In the genomic region with DNA sequence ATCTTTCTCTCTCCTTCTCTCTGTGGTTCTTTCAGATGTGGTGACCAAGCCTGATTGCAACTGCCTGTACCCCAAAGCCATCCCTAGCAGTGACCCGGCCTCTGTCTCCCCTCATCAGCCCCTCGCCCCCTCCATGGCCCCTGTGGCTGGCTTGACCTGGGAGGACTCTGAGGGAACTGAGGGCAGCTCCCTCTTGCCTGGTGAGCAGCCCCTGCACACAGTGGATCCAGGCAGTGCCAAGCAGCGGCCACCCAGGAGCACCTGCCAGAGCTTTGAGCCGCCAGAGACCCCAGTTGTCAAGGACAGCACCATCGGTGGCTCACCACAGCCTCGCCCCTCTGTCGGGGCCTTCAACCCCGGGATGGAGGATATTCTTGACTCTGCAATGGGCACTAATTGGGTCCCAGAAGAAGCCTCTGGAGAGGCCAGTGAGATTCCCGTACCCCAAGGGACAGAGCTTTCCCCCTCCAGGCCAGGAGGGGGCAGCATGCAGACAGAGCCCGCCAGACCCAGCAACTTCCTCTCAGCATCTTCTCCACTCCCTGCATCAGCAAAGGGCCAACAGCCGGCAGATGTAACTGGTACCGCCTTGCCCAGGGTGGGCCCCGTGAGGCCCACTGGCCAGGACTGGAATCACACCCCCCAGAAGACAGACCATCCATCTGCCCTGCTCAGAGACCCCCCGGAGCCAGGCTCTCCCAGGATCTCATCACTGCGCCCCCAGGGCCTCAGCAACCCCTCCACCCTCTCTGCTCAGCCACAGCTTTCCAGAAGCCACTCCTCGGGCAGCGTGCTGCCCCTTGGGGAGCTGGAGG, we compare ENCODE assay signal across 9 cellular contexts.
DNase-seq lines count a peak whose midpoint lies in the region; ATAC-seq, FAIRE-seq and TF ChIP-seq lines count a peak whose summit lies in the region.
"Had no signal": no experiment of that assay in that cellular context is flagged by ENCODE, and none has a peak within 500 bp of the region (broad histone marks: within the 10 kb centered on the region; RNA-seq: fewer than 3 reads in every experiment).

No MANE protein-coding gene starts in this region.

- no peak overlapping the region for H3K4me3 ChIP-seq in parathyroid adenoma (ENCODE audit: low read depth, low read length)

- ATAC-seq in GM21447 (IDR thresholded peaks at IDR 0.05; ENCODE audit: unreplicated experiment) (no peak), GM18909 (IDR thresholded peaks at IDR 0.05; ENCODE audit: poor library complexity, unreplicated experiment) (no peak)

- DNase-seq in GM20000 (ENCODE audit: low spot score) (peak; percentile 47), NCI-H82 treated with DMSO at 0.1 percent for 48 hours (lab: John Stamatoyannopoulos, UW; ENCODE audit: unreplicated experiment) (peak; percentile 9), ecto neural progenitor cell (ENCODE audit: low spot score) (peak; percentile 66), NCI-H1105 (lab: John Stamatoyannopoulos, UW) (no peak), H54 (ENCODE audit: insufficient read length, low spot score) (no peak)
- DNase-seq: activated B cell treated with CpG ODN at 0.5 μM for 24 hours had no signal

- peaks cover 3% of the 10 kb centered on the region for H3K4me1 ChIP-seq in parathyroid adenoma

- no peaks in the 10 kb centered on the region for H3K27me3 ChIP-seq in parathyroid adenoma (ENCODE audit: control insufficient read depth, insufficient read depth, low read length)

- TF ChIP-seq POLR2A in H54 (IDR thresholded peaks at IDR 0.05; ENCODE audit: low read depth, low read length): no peak

- H3K36me3 ChIP-seq in parathyroid adenoma (ENCODE audit: control insufficient read depth, insufficient read depth, low read length): no peaks in the 10 kb centered on the region

- H3K4me2 ChIP-seq in parathyroid adenoma (ENCODE audit: low read length): no peak overlapping the region

- TF ChIP-seq CTCF in GM20000 (IDR thresholded peaks at IDR 0.05; ENCODE audit: extremely low read depth, missing control alignments) (peak; percentile 45), parathyroid adenoma (IDR thresholded peaks at IDR 0.05) (peak; percentile 52)

- H3K9ac ChIP-seq in parathyroid adenoma: no peak overlapping the region

- no peak overlapping the region for H2AFZ ChIP-seq in parathyroid adenoma

- no peak overlapping the region for H3K27ac ChIP-seq in parathyroid adenoma

- H3K79me2 ChIP-seq in parathyroid adenoma: no peaks in the 10 kb centered on the region

- FAIRE-seq in H54 (lab: Jason Lieb, UNC): no peak

- no peaks in the 10 kb centered on the region for H3K9me3 ChIP-seq in parathyroid adenoma (ENCODE audit: control insufficient read depth, low read length)

Comparison
In these comparisons a context has a peak if more than half of its experiments do, and no peak if none do; other contexts are left out.
1. DNase-seq: peak in GM20000 (single experiment), NCI-H82 treated with DMSO at 0.1 percent for 48 hours (single experiment) and ecto neural progenitor cell (single experiment); none in NCI-H1105 (single experiment) and H54 (single experiment).